In the genomic region with DNA sequence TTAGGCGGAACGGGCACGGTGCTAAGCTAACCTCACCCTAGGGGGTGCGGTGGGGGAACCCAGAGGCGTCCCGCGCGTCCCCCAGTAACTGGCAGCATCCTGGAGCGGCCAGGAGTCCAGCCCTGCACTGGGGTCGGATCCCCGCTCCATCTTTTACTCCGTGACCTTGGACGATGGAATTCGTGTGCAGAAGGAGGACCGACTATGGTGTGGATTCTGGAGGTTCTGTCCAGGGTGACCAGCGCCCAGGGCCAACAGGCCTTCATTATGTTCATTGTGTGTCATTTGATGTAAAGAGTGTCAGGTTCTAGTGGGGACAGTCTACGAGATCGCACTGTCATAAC, we compare ENCODE assay signal across 2 cellular contexts.
TF ChIP-seq lines count a peak whose summit lies in the region.

No MANE protein-coding gene starts in this region.

TF ChIP-seq in H1, 55 proteins besides CTCF, POLR2A, EP300 and RAD21:
- TF ChIP-seq FOSL1 (IDR thresholded peaks at IDR 0.05; ENCODE audit: insufficient read depth, low read depth, low read length) = no peak
- TF ChIP-seq, protein P1, sequence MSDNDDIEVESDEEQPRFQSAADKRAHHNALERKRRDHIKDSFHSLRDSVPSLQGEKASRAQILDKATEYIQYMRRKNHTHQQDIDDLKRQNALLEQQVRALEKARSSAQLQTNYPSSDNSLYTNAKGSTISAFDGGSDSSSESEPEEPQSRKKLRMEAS (IDR thresholded peaks at IDR 0.05) = no peak
- TF ChIP-seq, protein P2, sequence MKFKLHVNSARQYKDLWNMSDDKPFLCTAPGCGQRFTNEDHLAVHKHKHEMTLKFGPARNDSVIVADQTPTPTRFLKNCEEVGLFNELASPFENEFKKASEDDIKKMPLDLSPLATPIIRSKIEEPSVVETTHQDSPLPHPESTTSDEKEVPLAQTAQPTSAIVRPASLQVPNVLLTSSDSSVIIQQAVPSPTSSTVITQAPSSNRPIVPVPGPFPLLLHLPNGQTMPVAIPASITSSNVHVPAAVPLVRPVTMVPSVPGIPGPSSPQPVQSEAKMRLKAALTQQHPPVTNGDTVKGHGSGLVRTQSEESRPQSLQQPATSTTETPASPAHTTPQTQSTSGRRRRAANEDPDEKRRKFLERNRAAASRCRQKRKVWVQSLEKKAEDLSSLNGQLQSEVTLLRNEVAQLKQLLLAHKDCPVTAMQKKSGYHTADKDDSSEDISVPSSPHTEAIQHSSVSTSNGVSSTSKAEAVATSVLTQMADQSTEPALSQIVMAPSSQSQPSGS (IDR thresholded peaks at IDR 0.05; ENCODE audit: low read length) = no peak
- TF ChIP-seq SIN3A (conservative IDR thresholded peaks at IDR 0.05 in 1 of 2, IDR thresholded peaks at IDR 0.05 in 1 of 2; ENCODE audit: low read depth in 1 of 2, low read length in 2 of 2) = no peak
- no peak for TF ChIP-seq SP4 (IDR thresholded peaks at IDR 0.05; ENCODE audit: low read length)
- TF ChIP-seq CTBP2 (IDR thresholded peaks at IDR 0.05; ENCODE audit: borderline replicate concordance, insufficient read depth, insufficient read length, low read length) = no peak
- no peak for TF ChIP-seq SIRT6 (IDR thresholded peaks at IDR 0.05; ENCODE audit: low read length)
- TF ChIP-seq TEAD4 (IDR thresholded peaks at IDR 0.05; ENCODE audit: low read depth, low read length) = no peak
- TF ChIP-seq RXRA (IDR thresholded peaks at IDR 0.05; ENCODE audit: insufficient read depth, low read depth, low read length) = no peak
- no peak for TF ChIP-seq POU5F1 (IDR thresholded peaks at IDR 0.05; ENCODE audit: low read depth, low read length)
- TF ChIP-seq NRF1 (IDR thresholded peaks at IDR 0.05; ENCODE audit: low read depth, low read length) = no peak
- TF ChIP-seq, protein P3, sequence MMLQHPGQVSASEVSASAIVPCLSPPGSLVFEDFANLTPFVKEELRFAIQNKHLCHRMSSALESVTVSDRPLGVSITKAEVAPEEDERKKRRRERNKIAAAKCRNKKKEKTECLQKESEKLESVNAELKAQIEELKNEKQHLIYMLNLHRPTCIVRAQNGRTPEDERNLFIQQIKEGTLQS (IDR thresholded peaks at IDR 0.05; ENCODE audit: insufficient read depth, low read depth, low read length) = no peak
- TF ChIP-seq CHD2 (IDR thresholded peaks at IDR 0.05; ENCODE audit: low read length) = no peak

TF ChIP-seq in neural cell, 6 proteins besides CTCF, POLR2A, EP300 and RAD21:
- TF ChIP-seq TAF1 (IDR thresholded peaks at IDR 0.05; ENCODE audit: low read depth) (no peak), SMC3 (conservative IDR thresholded peaks at IDR 0.05; ENCODE audit: poor library complexity) (no peak), EZH2 (IDR thresholded peaks at IDR 0.05; ENCODE audit: borderline replicate concordance, insufficient read depth, low read length, poor library complexity, severe bottlenecking) (no peak), MXI1 (conservative IDR thresholded peaks at IDR 0.05; ENCODE audit: poor library complexity, severe bottlenecking) (no peak), POLR2AphosphoS5 (IDR thresholded peaks at IDR 0.05) (no peak)
- TF ChIP-seq, protein P4, sequence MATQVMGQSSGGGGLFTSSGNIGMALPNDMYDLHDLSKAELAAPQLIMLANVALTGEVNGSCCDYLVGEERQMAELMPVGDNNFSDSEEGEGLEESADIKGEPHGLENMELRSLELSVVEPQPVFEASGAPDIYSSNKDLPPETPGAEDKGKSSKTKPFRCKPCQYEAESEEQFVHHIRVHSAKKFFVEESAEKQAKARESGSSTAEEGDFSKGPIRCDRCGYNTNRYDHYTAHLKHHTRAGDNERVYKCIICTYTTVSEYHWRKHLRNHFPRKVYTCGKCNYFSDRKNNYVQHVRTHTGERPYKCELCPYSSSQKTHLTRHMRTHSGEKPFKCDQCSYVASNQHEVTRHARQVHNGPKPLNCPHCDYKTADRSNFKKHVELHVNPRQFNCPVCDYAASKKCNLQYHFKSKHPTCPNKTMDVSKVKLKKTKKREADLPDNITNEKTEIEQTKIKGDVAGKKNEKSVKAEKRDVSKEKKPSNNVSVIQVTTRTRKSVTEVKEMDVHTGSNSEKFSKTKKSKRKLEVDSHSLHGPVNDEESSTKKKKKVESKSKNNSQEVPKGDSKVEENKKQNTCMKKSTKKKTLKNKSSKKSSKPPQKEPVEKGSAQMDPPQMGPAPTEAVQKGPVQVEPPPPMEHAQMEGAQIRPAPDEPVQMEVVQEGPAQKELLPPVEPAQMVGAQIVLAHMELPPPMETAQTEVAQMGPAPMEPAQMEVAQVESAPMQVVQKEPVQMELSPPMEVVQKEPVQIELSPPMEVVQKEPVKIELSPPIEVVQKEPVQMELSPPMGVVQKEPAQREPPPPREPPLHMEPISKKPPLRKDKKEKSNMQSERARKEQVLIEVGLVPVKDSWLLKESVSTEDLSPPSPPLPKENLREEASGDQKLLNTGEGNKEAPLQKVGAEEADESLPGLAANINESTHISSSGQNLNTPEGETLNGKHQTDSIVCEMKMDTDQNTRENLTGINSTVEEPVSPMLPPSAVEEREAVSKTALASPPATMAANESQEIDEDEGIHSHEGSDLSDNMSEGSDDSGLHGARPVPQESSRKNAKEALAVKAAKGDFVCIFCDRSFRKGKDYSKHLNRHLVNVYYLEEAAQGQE (IDR thresholded peaks at IDR 0.05; ENCODE audit: borderline replicate concordance) = no peak
